ENCODE assay signal across 19 cellular contexts in the genomic region with DNA sequence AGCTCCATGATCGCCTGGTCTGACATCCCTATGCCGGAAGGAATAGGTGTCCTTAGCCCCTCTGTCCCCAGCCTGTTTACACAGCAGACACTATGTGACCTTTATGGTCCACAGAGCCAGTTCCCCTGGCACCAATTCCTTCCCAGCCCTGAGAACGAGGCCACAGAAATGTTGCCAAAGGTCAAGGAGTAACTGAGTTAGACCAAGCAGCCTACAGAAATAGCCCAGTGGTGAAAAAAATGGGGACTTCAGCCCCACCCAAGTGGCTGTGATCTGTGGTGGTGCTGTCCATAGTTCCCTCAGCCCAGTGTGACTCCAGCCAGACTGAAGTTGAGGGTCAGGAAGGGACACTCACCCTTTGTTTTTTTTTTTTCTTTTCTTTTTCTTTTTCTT. TPM values are rescaled to one million over a fixed set of nuclear protein-coding genes. Genes with fewer than 3 reads are reported as not detected.
DNase-seq lines count a peak whose midpoint lies in the region; ATAC-seq and TF ChIP-seq lines count a peak whose summit lies in the region.
"Had no signal": no experiment of that assay in that cellular context is flagged by ENCODE, and none has a peak within 500 bp of the region (broad histone marks: within the 10 kb centered on the region; RNA-seq: fewer than 3 reads in every experiment).

No MANE protein-coding gene starts in this region.

- H3K9me3 ChIP-seq in CD4-positive, alpha-beta memory T cell (ENCODE audit: control insufficient read depth in 1 of 2, low read length in 2 of 2) = no peaks in the 10 kb centered on the region
- no peaks in the 10 kb centered on the region for H3K9me3 ChIP-seq in right atrium auricular region
- H3K9me3 ChIP-seq: sigmoid colon had no signal

- POLR2A ChIA-PET in CD4-positive, alpha-beta memory T cell (lab: Charles Lee; ENCODE audit: partially characterized antibody) = interaction anchor here (1.9 to 8.1 kb wide), 3 partner anchors 10 to 18 kb away, joined by 5 to 119 read pairs (median 6); partner anchors contain the start of gene DBNL
- POLR2A ChIA-PET in activated B cell treated with CpG ODN at 0.5 μM for 24 hours (lab: Charles Lee) = interaction anchor here (1.6 kb wide), 1 partner anchor 18 kb away, joined by 6 read pairs; the partner anchor contains the start of gene DBNL

- CTCF ChIA-PET in CD4-positive, alpha-beta memory T cell (lab: Charles Lee; ENCODE audit: partially characterized antibody) = no interaction called here
- CTCF ChIA-PET in activated B cell treated with CpG ODN at 0.5 μM for 24 hours (lab: Charles Lee) = interaction anchor here (0.7 kb wide), 1 partner anchor 480 kb away, joined by 3 read pairs; the partner anchor contains the start of gene STK17A

- no peaks in the 10 kb centered on the region for H3K27me3 ChIP-seq in CD4-positive, alpha-beta memory T cell (ENCODE audit: insufficient read depth, low read length)
- no peaks in the 10 kb centered on the region for H3K27me3 ChIP-seq in right atrium auricular region
- H3K27me3 ChIP-seq: brain microvascular endothelial cell, sigmoid colon had no signal

- H3K27ac ChIP-seq in CD4-positive, alpha-beta memory T cell (ENCODE audit: low read depth, low read length) = no peak overlapping the region
- peak overlapping the region; percentile 86 to 89 for H3K27ac ChIP-seq in right atrium auricular region
- H3K27ac ChIP-seq: brain microvascular endothelial cell, sigmoid colon had no signal

- TF ChIP-seq CTCF in activated B cell treated with CpG ODN at 0.5 μM for 24 hours (IDR thresholded peaks at IDR 0.05) = no peak
- no peak for TF ChIP-seq CTCF in right atrium auricular region (IDR thresholded peaks at IDR 0.05)

- H3K36me3 Mint-ChIP-seq in CD4-positive, alpha-beta memory T cell = peaks cover 16 to 38% of the 10 kb centered on the region in 2 donors
- peaks cover 54% of the 10 kb centered on the region for H3K36me3 Mint-ChIP-seq in activated B cell treated with CpG ODN at 0.5 μM for 24 hours (ENCODE audit: low read depth)

- no peaks in the 10 kb centered on the region for H3K27me3 Mint-ChIP-seq in CD4-positive, alpha-beta memory T cell
- no peaks in the 10 kb centered on the region for H3K27me3 Mint-ChIP-seq in activated B cell treated with CpG ODN at 0.5 μM for 24 hours

- intact Hi-C loops in CD4-positive, alpha-beta memory T cell (cut with micrococcal nuclease) = no loop called here
- intact Hi-C loops in activated B cell treated with CpG ODN at 0.5 μM for 24 hours (cut with micrococcal nuclease) = no loop called here
- intact Hi-C loops in posterior vena cava (cut with DNase I) = no loop called here

- peaks cover 9 to 26% (median 18%) of the 10 kb centered on the region in 4 donors for H3K4me1 Mint-ChIP-seq in CD4-positive, alpha-beta memory T cell
- H3K4me1 Mint-ChIP-seq in activated B cell treated with CpG ODN at 0.5 μM for 24 hours = peaks cover 70% of the 10 kb centered on the region

- H3K27ac Mint-ChIP-seq in CD4-positive, alpha-beta memory T cell = peak overlapping the region in 4 of 7 donors; percentile 23 to 67 (median 55)
- peak overlapping the region; percentile 39 for H3K27ac Mint-ChIP-seq in activated B cell treated with CpG ODN at 0.5 μM for 24 hours

- peaks cover 35% of the 10 kb centered on the region for H3K36me3 ChIP-seq in CD4-positive, alpha-beta memory T cell (ENCODE audit: insufficient read depth, low read length)
- peaks cover 46% of the 10 kb centered on the region for H3K36me3 ChIP-seq in right atrium auricular region

- H3K4me1 ChIP-seq in CD4-positive, alpha-beta memory T cell (ENCODE audit: insufficient read depth, low read length) = peaks cover 20% of the 10 kb centered on the region
- peaks cover 0 to 74% of the 10 kb centered on the region in 2 donors for H3K4me1 ChIP-seq in right atrium auricular region

- H3K9me3 Mint-ChIP-seq in CD4-positive, alpha-beta memory T cell = peaks cover 0 to 2% (median 0%) of the 10 kb centered on the region in 8 donors
- H3K9me3 Mint-ChIP-seq in activated B cell treated with CpG ODN at 0.5 μM for 24 hours = no peaks in the 10 kb centered on the region
- H3K9me3 Mint-ChIP-seq: immature natural killer cell had no signal

- ATAC-seq in activated B cell treated with CpG ODN at 0.5 μM for 24 hours (ENCODE audit: low read depth) (no peak), GM18861 (IDR thresholded peaks at IDR 0.05; ENCODE audit: unreplicated experiment) (no peak)
- ATAC-seq: GM12878 had no signal

- DNase-seq in CD4-positive, alpha-beta memory T cell = no peak
- DNase-seq in activated B cell treated with CpG ODN at 0.5 μM for 24 hours = no peak
- DNase-seq in right atrium auricular region (ENCODE audit: low spot score) = no peak
- peak; percentile 64 for DNase-seq in posterior vena cava (ENCODE audit: low spot score)
- no peak for DNase-seq in putamen (ENCODE audit: low spot score)
- DNase-seq in GDM1 (lab: John Stamatoyannopoulos, UW) = no peak
- DNase-seq in NK-92 treated with Interleukin-12 subunit alpha and Interleukin-12 subunit beta, amount 100 ng/mL, for 24 hours (lab: John Stamatoyannopoulos, UW) = no peak
- DNase-seq: activated naive CD4-positive, alpha-beta T cell treated with anti-CD3 and anti-CD28 coated beads, Interleukin-2, amount 50 U/mL, for 16 hours; brain microvascular endothelial cell; GOT3; immature natural killer cell; mesenchymal stem cell; nucleus accumbens; T-helper 9 cell had no signal

- H3K4me3 ChIP-seq in CD4-positive, alpha-beta memory T cell (ENCODE audit: low read length in 2 of 2) = no peak overlapping the region
- H3K4me3 ChIP-seq in right atrium auricular region = peak overlapping the region; percentile 55 to 63
- H3K4me3 ChIP-seq: GM12878, sigmoid colon had no signal

- H3K4me3 Mint-ChIP-seq in CD4-positive, alpha-beta memory T cell = no peak overlapping the region
- H3K4me3 Mint-ChIP-seq in activated B cell treated with CpG ODN at 0.5 μM for 24 hours = no peak overlapping the region
- H3K4me3 Mint-ChIP-seq: immature natural killer cell had no signal

RNA-seq across cellular contexts. Expression of gene PGAM2, which starts 2.5 kb away (rescaled TPM):
- total RNA-seq in CD4-positive, alpha-beta memory T cell = 1 to 10 TPM; 1.1 to 1.5 TPM
- polyA plus RNA-seq in CD4-positive, alpha-beta memory T cell = not detected
- 1.1 and 1.2 TPM in 2 replicates for total RNA-seq in activated B cell treated with CpG ODN at 0.5 μM for 24 hours
- 1,000 to 10,000 TPM in 1 of 2 donors, 100 to 1,000 TPM in 1; 680 to 2,809 TPM for total RNA-seq in right atrium auricular region
- 1 to 10 TPM; 1.6 to 2.1 TPM for total RNA-seq in posterior vena cava
- total RNA-seq: dermis microvascular lymphatic vessel endothelial cell, GM12878, SK-MEL-5 had no signal
- polyA plus RNA-seq: GM12878, immature natural killer cell had no signal

RNA-seq across cellular contexts. Expression of gene DBNL, which starts 18.4 kb away (rescaled TPM):
- 100 to 1,000 TPM; 157 to 166 TPM for total RNA-seq in CD4-positive, alpha-beta memory T cell
- polyA plus RNA-seq in CD4-positive, alpha-beta memory T cell = 100 to 1,000 TPM; 177 to 250 TPM
- 198 and 210 TPM in 2 replicates for total RNA-seq in activated B cell treated with CpG ODN at 0.5 μM for 24 hours
- 10 to 100 TPM; 31.4 to 66.2 TPM for total RNA-seq in right atrium auricular region
- 10 to 100 TPM; 82.8 to 91.0 TPM for total RNA-seq in posterior vena cava

RNA-seq across cellular contexts. Expression of gene POLM, which starts 19.4 kb away (rescaled TPM):
- 10 to 100 TPM; 64.8 to 67.2 TPM for total RNA-seq in CD4-positive, alpha-beta memory T cell
- 10 to 100 TPM in 1 of 2 donors, 1 to 10 TPM in 1; 8.0 to 18.2 TPM for polyA plus RNA-seq in CD4-positive, alpha-beta memory T cell
- total RNA-seq in activated B cell treated with CpG ODN at 0.5 μM for 24 hours = 53.0 and 69.7 TPM in 2 replicates
- 10 to 100 TPM; 18.5 to 31.3 TPM for total RNA-seq in right atrium auricular region
- total RNA-seq in posterior vena cava = 10 to 100 TPM in 1 of 2 donors, 1 to 10 TPM in 1; 9.4 to 16.9 TPM

RNA-seq across cellular contexts. Expression of gene AEBP1, which starts 41.2 kb away (rescaled TPM):
- total RNA-seq in CD4-positive, alpha-beta memory T cell = 1 to 10 TPM; 7.8 TPM
- polyA plus RNA-seq in CD4-positive, alpha-beta memory T cell = 1 to 10 TPM in 1 of 2 donors, under 1 TPM in 1; 0.20 to 2.3 TPM
- total RNA-seq in activated B cell treated with CpG ODN at 0.5 μM for 24 hours = 17.4 and 21.7 TPM in 2 replicates
- 100 to 1,000 TPM in 1 of 2 donors, 10 to 100 TPM in 1; 84.4 to 193 TPM for total RNA-seq in right atrium auricular region
- 100 to 1,000 TPM; 783 to 919 TPM for total RNA-seq in posterior vena cava
- total RNA-seq: SK-MEL-5 had no signal

Comparison
In these comparisons a context has a peak if more than half of its experiments do, and no peak if none do; other contexts are left out.
1. H3K4me3 ChIP-seq: peak in right atrium auricular region (2 of 2); none in CD4-positive, alpha-beta memory T cell (0 of 2).
2. RNA of gene PGAM2, which starts 2.5 kb away (total RNA-seq): 680 to 2,809 TPM in right atrium auricular region; 1.6 to 2.1 TPM in posterior vena cava, 1.1 to 1.5 TPM in CD4-positive, alpha-beta memory T cell and 1.1 to 1.2 TPM in activated B cell treated with CpG ODN at 0.5 μM for 24 hours; every median in the first group is over 100 times any median in the second.